ENCODE assay signal across 25 cellular contexts in genomic region chr6:31912186-31912585, GRCh38. TPM values are rescaled to one million over a fixed set of nuclear protein-coding genes. Genes with fewer than 3 reads are reported as not detected.
DNase-seq lines count a peak whose midpoint lies in the region; ATAC-seq and TF ChIP-seq lines count a peak whose summit lies in the region.
"Had no signal": no experiment of that assay in that cellular context is flagged by ENCODE, and none has a peak within 500 bp of the region (broad histone marks: within the 10 kb centered on the region; RNA-seq: fewer than 3 reads in every experiment).

No MANE protein-coding gene starts in this region.

- H3K4me3 ChIP-seq in vagina (no peak overlapping the region), WERI-Rb-1 (ENCODE audit: low read depth, low read length) (no peak overlapping the region)

- intact Hi-C loops in activated CD4-positive, alpha-beta T cell treated with anti-CD3 and anti-CD28 coated beads for 36 hours (cut with DNase I, micrococcal nuclease), result no loop called here
- intact Hi-C loops in vagina (cut with DNase I), result no loop called here

- no peak for DNase-seq in activated CD4-positive, alpha-beta T cell treated with anti-CD3 and anti-CD28 coated beads for 36 hours
- DNase-seq in activated CD4-positive, alpha-beta T cell treated with anti-CD3 and anti-CD28 coated beads for 48 hours, result no peak
- no peak for DNase-seq in RWPE1 (ENCODE audit: low spot score)
- peak; percentile 25 for DNase-seq in fibroblast of peridontal ligament (ENCODE audit: extremely low read depth)
- no peak for DNase-seq in vagina (ENCODE audit: extremely low spot score in 2 of 2)
- no peak for DNase-seq in WERI-Rb-1
- DNase-seq: DMS153; DND-41; H7; KG1; MM.1S; NCI-H2029; NCI-H446; NCI-H524 treated with DMSO at 0.1 percent for 48 hours; NCI-H82; NK-92 treated with Interleukin-12 subunit alpha and Interleukin-12 subunit beta, amount 100 ng/mL, for 24 hours; PC-3; RPMI8226; SHP77; SW 1271 had no signal

- ATAC-seq in activated CD4-positive, alpha-beta T cell treated with anti-CD3 and anti-CD28 coated beads for 36 hours, result no peak
- ATAC-seq in HG03097 (IDR thresholded peaks at IDR 0.05; ENCODE audit: low FRiP score, unreplicated experiment) (no peak), HG03342 (IDR thresholded peaks at IDR 0.05; ENCODE audit: unreplicated experiment) (no peak)
- ATAC-seq: HepG2, PC-3 had no signal

- no peak overlapping the region for H3K4me3 Mint-ChIP-seq in activated CD4-positive, alpha-beta T cell treated with anti-CD3 and anti-CD28 coated beads for 36 hours

- no peaks in the 10 kb centered on the region for H3K36me3 Mint-ChIP-seq in activated CD4-positive, alpha-beta T cell treated with anti-CD3 and anti-CD28 coated beads for 36 hours (ENCODE audit: low read depth)

- no peaks in the 10 kb centered on the region for H3K9me3 Mint-ChIP-seq in activated CD4-positive, alpha-beta T cell treated with anti-CD3 and anti-CD28 coated beads for 36 hours (ENCODE audit: low read depth)

- CTCF ChIA-PET in activated CD4-positive, alpha-beta T cell treated with anti-CD3 and anti-CD28 coated beads for 36 hours (lab: Charles Lee), result interaction anchor here (0.6 kb wide), 1 partner anchor 44 kb away, joined by 3 read pairs; no protein-coding TSS in a partner anchor
- CTCF ChIA-PET in RWPE1 (lab: Yijun Ruan, JAX), result no interaction called here

- no peak for TF ChIP-seq POLR2A in vagina (IDR thresholded peaks at IDR 0.05)

- POLR2A ChIA-PET in activated CD4-positive, alpha-beta T cell treated with anti-CD3 and anti-CD28 coated beads for 36 hours (lab: Charles Lee), result no interaction called here
- POLR2A ChIA-PET in RWPE1 (lab: Yijun Ruan, JAX; ENCODE audit: low non-redundant PET), result no interaction called here

- no peaks in the 10 kb centered on the region for H3K27me3 ChIP-seq in vagina
- H3K27me3 ChIP-seq in WERI-Rb-1 (ENCODE audit: insufficient read depth, low read depth, severe bottlenecking), result no peaks in the 10 kb centered on the region

- H3K27ac Mint-ChIP-seq in activated CD4-positive, alpha-beta T cell treated with anti-CD3 and anti-CD28 coated beads for 36 hours, result peak overlapping the region; percentile 1

- peaks cover 6% of the 10 kb centered on the region for H3K27me3 Mint-ChIP-seq in activated CD4-positive, alpha-beta T cell treated with anti-CD3 and anti-CD28 coated beads for 36 hours

- H3K36me3 ChIP-seq in vagina (no peaks in the 10 kb centered on the region), WERI-Rb-1 (no peaks in the 10 kb centered on the region)

- TF ChIP-seq CTCF in RWPE1 (conservative IDR thresholded peaks at IDR 0.05; ENCODE audit: low read depth) (no peak), vagina (IDR thresholded peaks at IDR 0.05) (no peak), WERI-Rb-1 (IDR thresholded peaks at IDR 0.05; ENCODE audit: low read depth, low read length) (no peak)

- H3K4me1 ChIP-seq in vagina, result peaks cover 5% of the 10 kb centered on the region

- no peaks in the 10 kb centered on the region for H3K9me3 ChIP-seq in vagina
- no peaks in the 10 kb centered on the region for H3K9me3 ChIP-seq in WERI-Rb-1 (ENCODE audit: severe bottlenecking)

- H3K4me1 Mint-ChIP-seq in activated CD4-positive, alpha-beta T cell treated with anti-CD3 and anti-CD28 coated beads for 36 hours, result peaks cover 20% of the 10 kb centered on the region

- peak overlapping the region; percentile 77; the same call in 1 of the 2 replicates for H3K27ac ChIP-seq in RWPE1
- peak overlapping the region; percentile 65 for H3K27ac ChIP-seq in vagina
- no peak overlapping the region for H3K27ac ChIP-seq in WERI-Rb-1

RNA-seq across cellular contexts. Expression of gene ZBTB12, which starts 10.3 kb away (rescaled TPM):
- 1 to 10 TPM; 1.9 to 2.4 TPM for total RNA-seq in activated CD4-positive, alpha-beta T cell treated with anti-CD3 and anti-CD28 coated beads for 36 hours
- total RNA-seq in vagina, result 1.7 TPM

RNA-seq across cellular contexts. Expression of gene EHMT2, which starts 14.7 kb away (rescaled TPM):
- 10 to 100 TPM; 50.1 to 60.4 TPM for total RNA-seq in activated CD4-positive, alpha-beta T cell treated with anti-CD3 and anti-CD28 coated beads for 36 hours
- 45.2 TPM for total RNA-seq in vagina

RNA-seq across cellular contexts. Expression of gene C2, which starts 15.3 kb away (rescaled TPM):
- 1 to 10 TPM in 1 of 2 experiments, under 1 TPM in 1; 0.96 to 1.5 TPM for total RNA-seq in activated CD4-positive, alpha-beta T cell treated with anti-CD3 and anti-CD28 coated beads for 36 hours
- 2.9 TPM for total RNA-seq in vagina
- total RNA-seq: A172, PC-3 had no signal

RNA-seq across cellular contexts. Expression of gene SLC44A4, which starts 33.4 kb away (rescaled TPM):
- under 1 TPM; 0.19 to 0.27 TPM for total RNA-seq in activated CD4-positive, alpha-beta T cell treated with anti-CD3 and anti-CD28 coated beads for 36 hours
- 5.9 TPM for total RNA-seq in vagina
- total RNA-seq: A172 had no signal

RNA-seq across cellular contexts. Expression of gene CFB, which starts 33.7 kb away (rescaled TPM):
- under 1 TPM; 0.69 to 0.96 TPM for total RNA-seq in activated CD4-positive, alpha-beta T cell treated with anti-CD3 and anti-CD28 coated beads for 36 hours
- 9.6 TPM for total RNA-seq in vagina
- total RNA-seq: H7, HT1080, PC-3 had no signal
